In the genomic region with DNA sequence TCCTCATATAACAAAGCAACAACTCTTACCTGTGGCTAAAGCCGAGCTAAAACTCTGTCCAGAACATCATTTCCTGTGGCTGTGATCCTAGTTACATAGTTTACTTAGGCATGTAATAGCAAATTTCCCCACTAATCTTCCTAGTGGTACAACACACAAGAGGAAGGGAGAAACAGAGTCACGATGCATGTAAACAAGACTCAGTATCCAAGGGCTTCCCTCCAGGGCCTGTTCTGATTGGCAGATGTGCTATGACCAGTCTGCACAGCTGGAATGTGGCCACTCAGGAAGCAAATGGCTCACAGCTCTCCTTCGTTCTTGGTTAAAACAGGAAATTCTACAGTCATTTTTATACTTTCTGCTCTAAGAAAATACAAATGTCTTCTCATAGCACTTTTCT, we compare ENCODE assay signal across 9 cellular contexts. TPM values are rescaled to one million over a fixed set of nuclear protein-coding genes. Genes with fewer than 3 reads are reported as not detected.
A peak's percentile ranks its signal among the peaks of the same experiment; 100 is the strongest.
DNase-seq lines count a peak whose midpoint lies in the region; ATAC-seq lines count a peak whose summit lies in the region.
"Had no signal": no experiment of that assay in that cellular context is flagged by ENCODE, and none has a peak within 500 bp of the region (broad histone marks: within the 10 kb centered on the region; RNA-seq: fewer than 3 reads in every experiment).

No MANE protein-coding gene starts in this region.

- H3K27ac ChIP-seq in aorta (ENCODE audit: low read depth in 1 of 2, low read length in 2 of 2) = peak overlapping the region; percentile 61 to 96

- 1 to 4% methylated on average over 3 of the region's 3 CpGs for WGBS in aorta, 2 donors

- intact Hi-C loops in aorta (cut with DNase I) = loop anchor here (5.0 kb wide), 2 partner anchors 95 to 100 kb away; a partner anchor contains a TSS

- H3K27me3 ChIP-seq in aorta (ENCODE audit: control insufficient read depth in 1 of 2, insufficient read depth in 2 of 2, low read length in 1 of 2) = no peaks in the 10 kb centered on the region

- H3K4me1 ChIP-seq in aorta (ENCODE audit: control insufficient read depth in 1 of 2, insufficient read depth in 2 of 2, low read length in 2 of 2) = no peaks in the 10 kb centered on the region

- peak overlapping the region; percentile 58 to 90 for H3K4me3 ChIP-seq in aorta (ENCODE audit: low read length in 2 of 2)

- in situ Hi-C loops in SK-MEL-5 (cut with HindIII; ENCODE audit: low pct_unique_long_range_greater_than_20kb, low sequenced_read_pairs) = no loop called here

- peak; percentile 21 for DNase-seq in SK-MEL-5 (ENCODE audit: low read depth, low spot score)
- DNase-seq in fibroblast of the conjunctiva (ENCODE audit: low read depth) = peak; percentile 93
- DNase-seq in myocyte (ENCODE audit: low read depth) = peak; percentile 77
- peak; percentile 82 for DNase-seq in aorta
- DNase-seq in stimulated activated CD4-positive, alpha-beta T cell treated with anti-CD3 and anti-CD28 coated beads, Interleukin-12 subunit alpha, Interleukin-12 subunit beta, amount 100 ng/mL, for 4 hours = no peak
- DNase-seq in NCI-H1436 (lab: John Stamatoyannopoulos, UW) = no peak
- DNase-seq in activated CD4-positive, alpha-beta T cell treated with anti-CD3 and anti-CD28 coated beads, Interleukin-2, amount 50 U/mL, for 4 hours = no peak
- DNase-seq: NCI-H1105 treated with DMSO at 0.1 percent for 48 hours had no signal

- peak; percentile 91 for ATAC-seq in aorta (ENCODE audit: low FRiP score)
- no peak for ATAC-seq in GM19397 (IDR thresholded peaks at IDR 0.05; ENCODE audit: unreplicated experiment)

- H3K9me3 ChIP-seq in aorta (ENCODE audit: control insufficient read depth, low read length) = no peaks in the 10 kb centered on the region

- no peaks in the 10 kb centered on the region for H3K36me3 ChIP-seq in aorta (ENCODE audit: control insufficient read depth in 1 of 2, insufficient read depth in 2 of 2, low read length in 1 of 2)

RNA-seq across cellular contexts. Expression of a gene that starts 49.2 kb away (rescaled TPM):
- total RNA-seq in SK-MEL-5 (2014; rRNA removed; shearing (Covaris generic)) = not detected in 2 replicates
- polyA plus RNA-seq in SK-MEL-5 (2015; cell fraction: cytosol; rRNA removed) = not detected in 2 replicates
- polyA plus RNA-seq in SK-MEL-5 (2015; cell fraction: nucleus; rRNA removed) = not detected in 2 replicates
- total RNA-seq in myocyte = not detected in 2 replicates
- polyA plus RNA-seq in myocyte (2012) = not detected
- not detected for total RNA-seq in aorta
- polyA plus RNA-seq in aorta = not detected

Comparison
In these comparisons a context has a peak if more than half of its experiments do, and no peak if none do; other contexts are left out.
1. DNase-seq: peak in SK-MEL-5 (single experiment), fibroblast of the conjunctiva (single experiment), myocyte (single experiment) and aorta (2 of 2); none in stimulated activated CD4-positive, alpha-beta T cell treated with anti-CD3 and anti-CD28 coated beads, Interleukin-12 subunit alpha, Interleukin-12 subunit beta, amount 100 ng/mL, for 4 hours (single experiment), NCI-H1436 (single experiment) and activated CD4-positive, alpha-beta T cell treated with anti-CD3 and anti-CD28 coated beads, Interleukin-2, amount 50 U/mL, for 4 hours (0 of 2).